ENCODE assay signal across 13 cellular contexts in the genomic region with DNA sequence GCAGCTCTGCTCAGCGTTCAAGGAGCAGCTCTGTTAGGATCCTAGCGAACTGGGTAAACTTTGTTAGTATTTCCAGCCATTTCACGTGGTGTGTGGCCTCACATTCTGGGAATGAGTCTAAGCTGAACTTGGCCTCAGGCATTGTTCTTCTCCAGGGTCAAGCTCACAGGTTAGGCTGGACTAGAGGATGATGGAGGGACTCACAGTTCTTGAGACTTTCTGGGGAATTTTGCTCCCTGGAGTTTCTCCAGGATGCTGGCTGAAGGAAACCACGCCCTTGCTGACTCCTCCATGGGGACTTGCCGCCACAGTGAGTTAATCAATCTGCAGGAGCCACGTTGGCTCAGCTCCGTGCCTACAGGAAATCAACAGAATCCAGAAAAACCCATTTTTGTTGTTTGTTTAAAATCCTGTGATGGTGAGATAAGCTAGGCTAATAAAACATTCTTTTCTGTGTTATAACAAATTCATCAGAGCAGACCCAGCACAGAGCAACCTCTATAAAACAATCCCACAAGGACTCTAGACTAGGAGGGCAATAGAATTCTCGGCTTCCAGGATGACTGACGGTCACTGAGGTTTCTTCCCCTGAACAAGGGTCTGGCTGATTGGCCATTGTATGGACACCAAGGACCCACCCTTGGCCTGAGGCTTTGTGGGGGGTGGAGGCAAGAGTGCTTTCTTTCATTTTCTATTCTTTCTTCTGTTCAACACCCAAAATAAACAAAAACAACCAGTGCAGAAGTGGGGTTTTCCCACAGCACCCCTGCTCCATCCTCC. TPM values are rescaled to one million over a fixed set of nuclear protein-coding genes. Genes with fewer than 3 reads are reported as not detected.
DNase-seq lines count a peak whose midpoint lies in the region; ATAC-seq, FAIRE-seq and TF ChIP-seq lines count a peak whose summit lies in the region.
"Had no signal": no experiment of that assay in that cellular context is flagged by ENCODE, and none has a peak within 500 bp of the region (broad histone marks: within the 10 kb centered on the region; RNA-seq: fewer than 3 reads in every experiment).

No MANE protein-coding gene starts in this region.

- TF ChIP-seq CTCF in HFFc6 (IDR thresholded peaks at IDR 0.05) (no peak), mammary epithelial cell (conservative IDR thresholded peaks at IDR 0.05 in 1 of 2, IDR thresholded peaks at IDR 0.05 in 1 of 2; ENCODE audit: extremely low read depth in 1 of 2, insufficient read depth in 1 of 2, low read depth in 1 of 2, low read length in 2 of 2) (no peak), D721Med (IDR thresholded peaks at IDR 0.05; ENCODE audit: insufficient read depth, missing control alignments) (no peak)

- peaks cover 25% of the 10 kb centered on the region for H3K9me3 Mint-ChIP-seq in HFFc6

- WGBS in mammary epithelial cell (ENCODE audit: low coverage, missing lambda C conversion rate): 64% methylated on average over 8 of the region's 9 CpGs

- H3K4me2 ChIP-seq in mammary epithelial cell (ENCODE audit: insufficient read depth, low read depth, low read length): no peak overlapping the region

- peak; percentile 78 for ATAC-seq in left ventricle myocardium superior
- ATAC-seq: WTC11 had no signal

- no peaks in the 10 kb centered on the region for H3K27me3 ChIP-seq in mammary epithelial cell (ENCODE audit: insufficient read depth, low read length)
- peaks cover 0 to 3% of the 10 kb centered on the region in 2 donors for H3K27me3 ChIP-seq in stomach smooth muscle (ENCODE audit: control insufficient read depth in 1 of 2, insufficient read depth in 2 of 2, low read length in 2 of 2)

- H3K9me3 ChIP-seq in mammary epithelial cell (replicated peaks; ENCODE audit: insufficient read depth, low read length): peaks cover 4% of the 10 kb centered on the region
- peaks cover 0 to 6% of the 10 kb centered on the region in 2 donors for H3K9me3 ChIP-seq in stomach smooth muscle (ENCODE audit: control insufficient read depth in 2 of 2, low read length in 2 of 2)

- H3K27me3 Mint-ChIP-seq in HFFc6 (ENCODE audit: insufficient read depth): peaks cover 6% of the 10 kb centered on the region

- dilution Hi-C loops in mammary epithelial cell (cut with HindIII; ENCODE audit: low sequenced_read_pairs): no loop called here

- intact Hi-C loops in mammary epithelial cell (cut with micrococcal nuclease) (no loop called here), left ventricle myocardium superior (cut with micrococcal nuclease) (no loop called here)

- H4K20me1 ChIP-seq in mammary epithelial cell (ENCODE audit: insufficient read depth, low read length): no peaks in the 10 kb centered on the region

- H3K36me3 ChIP-seq in mammary epithelial cell (ENCODE audit: insufficient read depth, low read length) (no peaks in the 10 kb centered on the region), stomach smooth muscle (ENCODE audit: control insufficient read depth in 2 of 2, insufficient read depth in 2 of 2, low read length in 2 of 2) (no peaks in the 10 kb centered on the region)

- DNase-seq in HFFc6: peak; percentile 56
- peak; percentile 22 for DNase-seq in mammary epithelial cell
- peak; percentile 49 for DNase-seq in left ventricle myocardium superior
- no peak for DNase-seq in NOMO-1 treated with DMSO at 0.1 percent for 48 hours (lab: John Stamatoyannopoulos, UW; ENCODE audit: unreplicated experiment)
- DNase-seq in NCI-H2081 treated with DMSO at 0.1 percent for 48 hours (lab: John Stamatoyannopoulos, UW): no peak
- no peak for DNase-seq in HTR-8/SVneo (ENCODE audit: insufficient read length, low spot score)
- no peak for DNase-seq in D721Med (ENCODE audit: insufficient read length, low spot score)
- DNase-seq: activated gamma-delta T cell treated with Interleukin-2 at 50 U/mL for 16 hours, DMS79 treated with DMSO at 0.1 percent for 48 hours, erythroblast, Karpas-422 had no signal

- no peak overlapping the region for H2AFZ ChIP-seq in mammary epithelial cell (ENCODE audit: low read depth, low read length)

- peaks cover 5% of the 10 kb centered on the region for H3K4me1 ChIP-seq in mammary epithelial cell (ENCODE audit: insufficient read depth, low read length)
- H3K4me1 ChIP-seq in stomach smooth muscle (ENCODE audit: control insufficient read depth, insufficient read depth, low read length): peaks cover 7% of the 10 kb centered on the region

- H3K4me1 Mint-ChIP-seq in HFFc6 (ENCODE audit: low read depth): peaks cover 14% of the 10 kb centered on the region
- H3K4me1 Mint-ChIP-seq: WTC11 had no signal

- peak overlapping the region; percentile 74 for H3K4me3 Mint-ChIP-seq in HFFc6
- H3K4me3 Mint-ChIP-seq: WTC11 had no signal

- H3K27ac ChIP-seq in mammary epithelial cell (ENCODE audit: insufficient read depth, low read depth, low read length) (no peak overlapping the region), stomach smooth muscle (ENCODE audit: low read length) (peak overlapping the region; percentile 18)

- in situ Hi-C loops in mammary epithelial cell (cut with MboI; ENCODE audit: low sequenced_read_pairs in 2 of 2): no loop called here

- no peak overlapping the region for H3K4me3 ChIP-seq in mammary epithelial cell (replicated peaks in 1 of 3; ENCODE audit: insufficient read depth in 1 of 3, low read depth in 2 of 3, low read length in 3 of 3)
- no peak overlapping the region for H3K4me3 ChIP-seq in stomach smooth muscle (ENCODE audit: low read length in 2 of 2)

- H3K9ac ChIP-seq in mammary epithelial cell (ENCODE audit: insufficient read depth, low read length) (no peak overlapping the region), stomach smooth muscle (ENCODE audit: low read length in 2 of 2) (no peak overlapping the region)

- no TSS peak for BruUV-seq in mammary epithelial cell (replicated peaks; lab: Mats Ljungman, UMichigan)

- H3K27ac Mint-ChIP-seq in HFFc6: peak overlapping the region; percentile 71
- H3K27ac Mint-ChIP-seq: WTC11 had no signal

- peaks cover 16% of the 10 kb centered on the region for H3K36me3 Mint-ChIP-seq in HFFc6 (ENCODE audit: low read depth)

- CTCF ChIA-PET in mammary epithelial cell (lab: Charles Lee; ENCODE audit: low non-redundant PET): no interaction called here

- H3K79me2 ChIP-seq in mammary epithelial cell (ENCODE audit: insufficient read depth, low read length): no peaks in the 10 kb centered on the region

- FAIRE-seq in HTR-8/SVneo (lab: Jason Lieb, UNC) (no peak), D721Med (lab: Jason Lieb, UNC) (no peak)

RNA-seq across cellular contexts. Expression of a gene that starts 12.6 kb away (rescaled TPM):
- total RNA-seq in HFFc6 (2021; fragmentation: NEBNext Ultra II Directional; extraction: Animal tissue kit (Norgen Biotek cat#: 25700)): not detected
- under 1 TPM in 1 of 2 donors, not detected in 1; under 0.01 TPM for total RNA-seq in mammary epithelial cell
- polyA plus RNA-seq in mammary epithelial cell: not detected
- polyA minus RNA-seq in mammary epithelial cell: not detected
- total RNA-seq in left ventricle myocardium superior: not detected

RNA-seq across cellular contexts. Expression of a gene that starts 50.7 kb away (rescaled TPM):
- total RNA-seq in HFFc6 (2021; fragmentation: NEBNext Ultra II Directional; extraction: Animal tissue kit (Norgen Biotek cat#: 25700)): 1 to 10 TPM; 7.9 to 9.7 (median 9.1) TPM
- total RNA-seq in mammary epithelial cell (10 to 100 TPM; 10.8 to 12.8 TPM), left ventricle myocardium superior (12.0 TPM)
- 2.5 TPM for polyA plus RNA-seq in mammary epithelial cell
- 11.9 TPM for polyA minus RNA-seq in mammary epithelial cell

RNA-seq across cellular contexts. Expression of a gene that starts 50.8 kb away (rescaled TPM):
- total RNA-seq in HFFc6 (2021; fragmentation: NEBNext Ultra II Directional; extraction: Animal tissue kit (Norgen Biotek cat#: 25700)): 10 to 100 TPM; 79.7 to 95.4 (median 85.3) TPM
- 100 to 1,000 TPM; 130 to 159 TPM for total RNA-seq in mammary epithelial cell
- polyA plus RNA-seq in mammary epithelial cell: 97.7 TPM
- polyA minus RNA-seq in mammary epithelial cell: 111 TPM
- total RNA-seq in left ventricle myocardium superior: 63.5 TPM

Comparison
In these comparisons a context has a peak if more than half of its experiments do, and no peak if none do; other contexts are left out.
1. DNase-seq: peak in HFFc6 (single experiment), mammary epithelial cell (single experiment) and left ventricle myocardium superior (single experiment); none in NOMO-1 treated with DMSO at 0.1 percent for 48 hours (single experiment), NCI-H2081 treated with DMSO at 0.1 percent for 48 hours (single experiment), HTR-8/SVneo (single experiment) and D721Med (single experiment).